ENCODE assay signal across 8 cellular contexts in the genomic region with DNA sequence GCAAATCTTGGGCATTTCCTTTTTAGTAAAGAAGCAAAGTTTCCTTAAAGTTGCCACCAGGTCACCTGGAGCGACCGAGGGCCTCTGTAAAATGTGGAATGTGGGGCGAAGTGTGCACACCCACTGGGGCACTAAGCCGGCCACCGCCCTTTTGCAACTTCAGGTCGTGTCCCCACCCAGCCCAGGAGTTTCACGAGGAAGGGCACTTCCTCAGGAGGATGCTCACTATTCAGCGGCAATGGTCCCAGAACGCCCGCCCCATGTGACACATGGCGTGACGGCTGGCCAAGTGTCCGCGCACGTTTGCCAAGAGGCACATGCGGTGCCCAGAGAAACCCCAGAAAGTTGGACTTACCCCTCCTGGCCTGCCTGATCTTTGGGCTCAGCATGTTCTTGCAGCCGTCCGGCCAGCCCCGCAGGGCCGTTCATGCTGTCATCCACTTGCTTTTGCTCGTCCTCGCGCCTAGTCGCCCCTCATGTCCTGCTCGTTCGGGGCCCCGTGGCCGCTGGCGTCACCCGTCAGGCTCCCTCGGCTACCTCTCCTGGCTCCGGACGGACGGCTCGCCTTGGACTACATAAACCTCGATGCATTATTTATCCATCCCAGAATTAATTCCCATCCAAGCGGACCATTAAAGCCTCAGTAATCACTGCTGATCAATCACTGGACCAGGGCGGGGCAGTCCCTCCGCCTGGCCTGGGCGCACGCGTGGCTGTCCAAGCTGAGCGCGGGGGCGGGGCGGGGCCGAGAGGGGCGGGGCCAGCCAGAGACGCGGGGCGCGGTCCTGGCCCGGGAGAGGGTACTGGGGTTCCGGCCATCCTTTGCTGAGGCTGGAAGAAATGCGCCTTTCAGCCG. TPM values are rescaled to one million over a fixed set of nuclear protein-coding genes. Genes with fewer than 3 reads are reported as not detected.
DNase-seq lines count a peak whose midpoint lies in the region; ATAC-seq and TF ChIP-seq lines count a peak whose summit lies in the region.

A gene with protein sequence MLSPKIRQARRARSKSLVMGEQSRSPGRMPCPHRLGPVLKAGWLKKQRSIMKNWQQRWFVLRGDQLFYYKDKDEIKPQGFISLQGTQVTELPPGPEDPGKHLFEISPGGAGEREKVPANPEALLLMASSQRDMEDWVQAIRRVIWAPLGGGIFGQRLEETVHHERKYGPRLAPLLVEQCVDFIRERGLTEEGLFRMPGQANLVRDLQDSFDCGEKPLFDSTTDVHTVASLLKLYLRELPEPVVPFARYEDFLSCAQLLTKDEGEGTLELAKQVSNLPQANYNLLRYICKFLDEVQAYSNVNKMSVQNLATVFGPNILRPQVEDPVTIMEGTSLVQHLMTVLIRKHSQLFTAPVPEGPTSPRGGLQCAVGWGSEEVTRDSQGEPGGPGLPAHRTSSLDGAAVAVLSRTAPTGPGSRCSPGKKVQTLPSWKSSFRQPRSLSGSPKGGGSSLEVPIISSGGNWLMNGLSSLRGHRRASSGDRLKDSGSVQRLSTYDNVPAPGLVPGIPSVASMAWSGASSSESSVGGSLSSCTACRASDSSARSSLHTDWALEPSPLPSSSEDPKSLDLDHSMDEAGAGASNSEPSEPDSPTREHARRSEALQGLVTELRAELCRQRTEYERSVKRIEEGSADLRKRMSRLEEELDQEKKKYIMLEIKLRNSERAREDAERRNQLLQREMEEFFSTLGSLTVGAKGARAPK (minus strand): TSS at position 666 of the 856 bp plus-strand sequence. CDS start 277 bp downstream, at position 389.

- intact Hi-C loops in prostate gland (cut with DNase I), result no loop called here

- no peaks in the 10 kb centered on the region for H3K9me3 ChIP-seq in right atrium auricular region
- H3K9me3 ChIP-seq in prostate gland, result no peaks in the 10 kb centered on the region

- peak within 1 kb of the TSS; percentile 46 to 56 for H3K4me3 ChIP-seq in right atrium auricular region
- H3K4me3 ChIP-seq in prostate gland, result peak within 1 kb of the TSS; percentile 23 to 25

- H3K27me3 ChIP-seq in right atrium auricular region (no peaks in the 10 kb centered on the region), prostate gland (replicated peaks; ENCODE audit: insufficient read depth) (peaks cover 6% of the 10 kb centered on the region)

- peaks cover 6% of the 10 kb centered on the region for H3K4me1 Mint-ChIP-seq in activated CD4-positive, alpha-beta memory T cell treated with anti-CD3 and anti-CD28 coated beads, Interleukin-2, amount 10 ng/mL, durations not matched to agents 7 days and 5 days

- DNase-seq in D341Med (ENCODE audit: low spot score) (peak; percentile 60), anterior cingulate cortex (lab: John Stamatoyannopoulos, UW) (peak in 42 of 58 donors; percentile 17 to 80 (median 56)), right atrium auricular region (ENCODE audit: low spot score) (peak; percentile 76), prostate gland (ENCODE audit: low spot score) (no peak), NK-92 (lab: John Stamatoyannopoulos, UW; ENCODE audit: unreplicated experiment) (no peak), DMS53 treated with DMSO at 0.1 percent for 48 hours (lab: John Stamatoyannopoulos, UW; ENCODE audit: unreplicated experiment) (no peak)
- DNase-seq in activated CD4-positive, alpha-beta memory T cell treated with anti-CD3 and anti-CD28 coated beads, Interleukin-2, amount 10 ng/mL, durations not matched to agents 7 days and 5 days, result no peak

- H3K4me3 Mint-ChIP-seq in activated CD4-positive, alpha-beta memory T cell treated with anti-CD3 and anti-CD28 coated beads, Interleukin-2, amount 10 ng/mL, durations not matched to agents 7 days and 5 days, result no peak within 1 kb of the TSS

- POLR2A ChIA-PET in activated CD4-positive, alpha-beta memory T cell treated with anti-CD3 and anti-CD28 coated beads, Interleukin-2, amount 10 ng/mL, durations not matched to agents 7 days and 5 days (lab: Charles Lee), result no interaction called here

- no peaks in the 10 kb centered on the region for H3K9me3 Mint-ChIP-seq in activated CD4-positive, alpha-beta memory T cell treated with anti-CD3 and anti-CD28 coated beads, Interleukin-2, amount 10 ng/mL, durations not matched to agents 7 days and 5 days

- peak; percentile 42 for ATAC-seq in HG02678 (IDR thresholded peaks at IDR 0.05; ENCODE audit: unreplicated experiment)

- TF ChIP-seq CTCF in right atrium auricular region (IDR thresholded peaks at IDR 0.05) (no peak), prostate gland (IDR thresholded peaks at IDR 0.05) (no peak)

- CTCF ChIA-PET in activated CD4-positive, alpha-beta memory T cell treated with anti-CD3 and anti-CD28 coated beads, Interleukin-2, amount 10 ng/mL, durations not matched to agents 7 days and 5 days (lab: Charles Lee), result interaction anchor here (1.3 to 7.2 kb wide), 2 partner anchors 53 kb away, joined by 3 to 125 read pairs; no protein-coding TSS in a partner anchor

- no peak within 1 kb of the TSS for H3K27ac Mint-ChIP-seq in activated CD4-positive, alpha-beta memory T cell treated with anti-CD3 and anti-CD28 coated beads, Interleukin-2, amount 10 ng/mL, durations not matched to agents 7 days and 5 days

- H3K4me1 ChIP-seq in right atrium auricular region, result peaks cover 0 to 16% of the 10 kb centered on the region in 2 donors
- H3K4me1 ChIP-seq in prostate gland (replicated peaks), result no peaks in the 10 kb centered on the region

- no peaks in the 10 kb centered on the region for H3K36me3 ChIP-seq in right atrium auricular region
- no peaks in the 10 kb centered on the region for H3K36me3 ChIP-seq in prostate gland

- peak within 1 kb of the TSS; percentile 47 to 78 for H3K27ac ChIP-seq in right atrium auricular region
- no peak within 1 kb of the TSS for H3K27ac ChIP-seq in prostate gland

- peaks cover 32% of the 10 kb centered on the region for H3K27me3 Mint-ChIP-seq in activated CD4-positive, alpha-beta memory T cell treated with anti-CD3 and anti-CD28 coated beads, Interleukin-2, amount 10 ng/mL, durations not matched to agents 7 days and 5 days

- H3K36me3 Mint-ChIP-seq in activated CD4-positive, alpha-beta memory T cell treated with anti-CD3 and anti-CD28 coated beads, Interleukin-2, amount 10 ng/mL, durations not matched to agents 7 days and 5 days (ENCODE audit: low read depth), result no peaks in the 10 kb centered on the region

- WGBS in prostate gland, result 8% methylated on average over 56 of the region's 56 CpGs

- TF ChIP-seq POLR2A in prostate gland (IDR thresholded peaks at IDR 0.05), result no peak

RNA-seq across cellular contexts. Expression of the gene that starts here (rescaled TPM):
- total RNA-seq in right atrium auricular region (1 to 10 TPM; 1.8 to 5.7 TPM), prostate gland (1 to 10 TPM; 4.4 to 8.6 TPM)
- total RNA-seq in activated CD4-positive, alpha-beta memory T cell treated with anti-CD3 and anti-CD28 coated beads, Interleukin-2, amount 10 ng/mL, durations not matched to agents 7 days and 5 days, result under 1 TPM in 1 of 2 experiments, not detected in 1; 0.25 TPM

Comparison
In these comparisons a context has a peak if more than half of its experiments do, and no peak if none do; other contexts are left out.
1. DNase-seq: peak in D341Med (single experiment), anterior cingulate cortex (42 of 58) and right atrium auricular region (single experiment); none in prostate gland (single experiment), NK-92 (single experiment), activated CD4-positive, alpha-beta memory T cell treated with anti-CD3 and anti-CD28 coated beads, Interleukin-2, amount 10 ng/mL, durations not matched to agents 7 days and 5 days (single experiment) and DMS53 treated with DMSO at 0.1 percent for 48 hours (single experiment).
2. H3K27ac ChIP-seq: peak in right atrium auricular region (2 of 2); none in prostate gland (0 of 2).